ENCODE assay signal across 8 cellular contexts in the genomic region with DNA sequence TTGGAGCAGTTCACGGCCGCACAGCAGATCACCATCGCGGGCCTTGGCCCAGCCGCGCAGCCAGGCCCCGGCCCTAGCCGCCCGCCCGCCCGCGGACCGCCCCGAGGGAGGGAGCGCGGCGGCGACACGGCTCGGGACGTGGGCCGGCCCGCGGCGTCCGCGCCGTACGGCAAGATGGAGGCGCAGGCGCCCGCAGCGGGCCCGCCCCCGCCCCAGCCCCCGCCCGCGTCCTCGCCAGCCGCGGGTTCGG. TPM values are rescaled to one million over a fixed set of nuclear protein-coding genes. Genes with fewer than 3 reads are reported as not detected.
DNase-seq lines count a peak whose midpoint lies in the region; ATAC-seq and TF ChIP-seq lines count a peak whose summit lies in the region.

A gene with protein sequence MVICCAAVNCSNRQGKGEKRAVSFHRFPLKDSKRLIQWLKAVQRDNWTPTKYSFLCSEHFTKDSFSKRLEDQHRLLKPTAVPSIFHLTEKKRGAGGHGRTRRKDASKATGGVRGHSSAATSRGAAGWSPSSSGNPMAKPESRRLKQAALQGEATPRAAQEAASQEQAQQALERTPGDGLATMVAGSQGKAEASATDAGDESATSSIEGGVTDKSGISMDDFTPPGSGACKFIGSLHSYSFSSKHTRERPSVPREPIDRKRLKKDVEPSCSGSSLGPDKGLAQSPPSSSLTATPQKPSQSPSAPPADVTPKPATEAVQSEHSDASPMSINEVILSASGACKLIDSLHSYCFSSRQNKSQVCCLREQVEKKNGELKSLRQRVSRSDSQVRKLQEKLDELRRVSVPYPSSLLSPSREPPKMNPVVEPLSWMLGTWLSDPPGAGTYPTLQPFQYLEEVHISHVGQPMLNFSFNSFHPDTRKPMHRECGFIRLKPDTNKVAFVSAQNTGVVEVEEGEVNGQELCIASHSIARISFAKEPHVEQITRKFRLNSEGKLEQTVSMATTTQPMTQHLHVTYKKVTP (minus strand): TSS at position 176 of the 250 bp plus-strand sequence. CDS start 141 bp downstream, at position 35.

- H3K4me1 ChIP-seq in ES-I3 (ENCODE audit: insufficient read depth, low read length) (peaks cover 10% of the 10 kb centered on the region), esophagus muscularis mucosa (peaks cover 46 to 74% (median 60%) of the 10 kb centered on the region in 4 donors)

- peak within 1 kb of the TSS; percentile 100 for H3K9ac ChIP-seq in ES-I3 (ENCODE audit: low read depth, low read length)

- no peaks in the 10 kb centered on the region for H3K36me3 Mint-ChIP-seq in natural killer cell

- H3K4me3 ChIP-seq in esophagus muscularis mucosa = peak within 1 kb of the TSS; percentile 89 to 99 (median 94)

- H3K9me3 ChIP-seq in ES-I3 (ENCODE audit: control insufficient read depth, insufficient read depth, low read length) (0 out of 2 replicates have a peak, but pooled peaks cover 5% of the 10 kb centered on the region), esophagus muscularis mucosa (no peaks in the 10 kb centered on the region)

- peak within 1 kb of the TSS; percentile 81 to 91 for H3K27ac Mint-ChIP-seq in natural killer cell

- ATAC-seq in GM21390 (IDR thresholded peaks at IDR 0.05; ENCODE audit: unreplicated experiment) = peak; percentile 52
- peak; percentile 73 to 86 (median 80) for ATAC-seq in natural killer cell

- H3K36me3 ChIP-seq in ES-I3 (ENCODE audit: insufficient read depth, low read length) (no peaks in the 10 kb centered on the region; the same call in 1 of the 2 replicates), esophagus muscularis mucosa (peaks cover 20 to 32% (median 25%) of the 10 kb centered on the region in 4 donors)

- no CpG with 5 or more reads among the region's 42 CpGs for WGBS in esophagus muscularis mucosa

- intact Hi-C loops in esophagus muscularis mucosa (cut with DNase I) (loop anchor here (5.0 kb wide), 1 partner anchor 45 kb away; no protein-coding TSS in a partner anchor), natural killer cell (cut with micrococcal nuclease) (loop anchor here (2.0 to 5.0 kb wide), 3 partner anchors 20 to 320 kb away; a partner anchor contains a TSS)

- H3K4me1 Mint-ChIP-seq in natural killer cell = peaks cover 45 to 48% of the 10 kb centered on the region in 2 donors

- no peak for TF ChIP-seq EP300 in esophagus muscularis mucosa (IDR thresholded peaks at IDR 0.05)

- no peak for DNase-seq in HT-29 (ENCODE audit: low spot score)
- peak; percentile 53 to 58 for DNase-seq in activated CD4-positive, alpha-beta T cell treated with anti-CD3 and anti-CD28 coated beads, Interleukin-2, amount 50 U/mL, for 48 hours
- no peak for DNase-seq in esophagus muscularis mucosa (ENCODE audit: extremely low spot score)
- DNase-seq in natural killer cell = no peak
- no peak for DNase-seq in medulla oblongata (ENCODE audit: extremely low spot score)
- no peak for DNase-seq in NCI-H146 (lab: John Stamatoyannopoulos, UW)

- no peaks in the 10 kb centered on the region for H3K27me3 Mint-ChIP-seq in natural killer cell (ENCODE audit: low read depth in 2 of 2)

- no peaks in the 10 kb centered on the region for H3K27me3 ChIP-seq in esophagus muscularis mucosa

- no peaks in the 10 kb centered on the region for H3K9me3 Mint-ChIP-seq in natural killer cell

- peak within 1 kb of the TSS; percentile 96 to 99 (median 98) for H3K27ac ChIP-seq in esophagus muscularis mucosa (replicated peaks in 1 of 4)

- TF ChIP-seq CTCF in esophagus muscularis mucosa (IDR thresholded peaks at IDR 0.05) = no peak
- TF ChIP-seq CTCF in natural killer cell (IDR thresholded peaks at IDR 0.05) = no peak

- TF ChIP-seq POLR2A in esophagus muscularis mucosa (IDR thresholded peaks at IDR 0.05; ENCODE audit: low read depth) = no peak

- H3K4me3 Mint-ChIP-seq in natural killer cell = peak within 1 kb of the TSS; percentile 93

RNA-seq across cellular contexts. Expression of the gene that starts here (rescaled TPM):
- total RNA-seq in HT-29 (2014; rRNA removed; shearing (Covaris generic)) = 115 and 137 TPM in 2 replicates
- total RNA-seq in esophagus muscularis mucosa (10 to 100 TPM; 37.0 to 69.8 (median 49.6) TPM), natural killer cell (10 to 100 TPM; 19.8 to 29.2 (median 27.8) TPM)

Comparison
In these comparisons a context has a peak if more than half of its experiments do, and no peak if none do; other contexts are left out.
1. DNase-seq: peak in activated CD4-positive, alpha-beta T cell treated with anti-CD3 and anti-CD28 coated beads, Interleukin-2, amount 50 U/mL, for 48 hours (2 of 2); none in HT-29 (single experiment), esophagus muscularis mucosa (single experiment), natural killer cell (single experiment), medulla oblongata (single experiment) and NCI-H146 (single experiment).